ENCODE assay signal across 21 cellular contexts in the genomic region with DNA sequence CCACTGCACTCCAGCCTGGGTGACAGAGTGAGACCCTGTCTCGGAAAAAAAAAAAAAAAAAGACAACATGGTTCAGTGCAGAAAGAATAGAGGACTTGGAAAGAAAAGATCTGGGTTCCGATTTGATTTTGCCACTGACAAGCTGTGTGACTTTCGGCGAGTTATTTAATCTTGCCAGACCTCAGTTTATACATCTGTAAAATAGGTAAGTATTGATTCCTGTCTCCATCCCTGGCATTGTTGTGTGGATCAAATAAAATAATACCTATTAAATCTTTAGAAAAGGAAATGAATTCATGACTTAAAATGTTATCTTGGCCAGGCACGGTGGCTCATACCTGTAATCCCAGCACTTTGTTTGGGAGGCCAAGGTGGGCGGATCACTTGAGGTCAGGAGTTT. TPM values are rescaled to one million over a fixed set of nuclear protein-coding genes. Genes with fewer than 3 reads are reported as not detected.
DNase-seq lines count a peak whose midpoint lies in the region; ATAC-seq, FAIRE-seq and TF ChIP-seq lines count a peak whose summit lies in the region.
"Had no signal": no experiment of that assay in that cellular context is flagged by ENCODE, and none has a peak within 500 bp of the region (broad histone marks: within the 10 kb centered on the region; RNA-seq: fewer than 3 reads in every experiment).

No MANE protein-coding gene starts in this region.

- TF ChIP-seq POLR2A in K562 (conservative IDR thresholded peaks at IDR 0.05): no peak

- TF ChIP-seq EP300 in K562 (IDR thresholded peaks at IDR 0.05; ENCODE audit: low read length): no peak

- peak overlapping the region in 7 of 8 donors; percentile 77 to 97 (median 93) for H3K27ac Mint-ChIP-seq in CD8-positive, alpha-beta memory T cell
- H3K27ac Mint-ChIP-seq in immature natural killer cell: peak overlapping the region; percentile 78 to 95 (median 93)

- H3K4me3 Mint-ChIP-seq in CD8-positive, alpha-beta memory T cell: peak overlapping the region in 1 of 7 donors; percentile 40
- peak overlapping the region in 3 of 5 donors; percentile 18 to 79 (median 38) for H3K4me3 Mint-ChIP-seq in immature natural killer cell

- no peaks in the 10 kb centered on the region for H3K27me3 ChIP-seq in CD8-positive, alpha-beta memory T cell (ENCODE audit: insufficient read depth, low read length, poor library complexity, severe bottlenecking)
- H3K27me3 ChIP-seq in K562 (ENCODE audit: control insufficient read depth in 2 of 2, insufficient read depth in 2 of 2, low read length in 2 of 2): no peaks in the 10 kb centered on the region
- no peaks in the 10 kb centered on the region for H3K27me3 ChIP-seq in right atrium auricular region
- H3K27me3 ChIP-seq: BLaER1, SJSA1 had no signal

- POLR2A ChIA-PET in CD8-positive, alpha-beta memory T cell (lab: Charles Lee): no interaction called here
- POLR2A ChIA-PET in K562 (lab: Yijun Ruan, JAX): no interaction called here

- no peaks in the 10 kb centered on the region for H3K9me3 Mint-ChIP-seq in CD8-positive, alpha-beta memory T cell
- H3K9me3 Mint-ChIP-seq in immature natural killer cell: no peaks in the 10 kb centered on the region
- H3K9me3 Mint-ChIP-seq: CD4-positive, CD25-positive, alpha-beta regulatory T cell had no signal

- CTCF ChIA-PET in CD8-positive, alpha-beta memory T cell (lab: Charles Lee): no interaction called here
- CTCF ChIA-PET in K562 (lab: Yijun Ruan, JAX; ENCODE audit: low intra/inter-chr PET ratio): no interaction called here

- TF ChIP-seq RAD21 in K562 (CRISPR knock-in tag; conservative IDR thresholded peaks at IDR 0.05 in 1 of 2, IDR thresholded peaks at IDR 0.05 in 1 of 2): no peak

- H3K9ac ChIP-seq in K562 (ENCODE audit: insufficient read depth in 1 of 2, low read depth in 2 of 2, low read length in 2 of 2): no peak overlapping the region
- H3K9ac ChIP-seq: BLaER1 had no signal

- peaks cover 10% of the 10 kb centered on the region; the same call in 1 of the 2 replicates for H4K20me1 ChIP-seq in K562 (replicated peaks; ENCODE audit: control insufficient read depth, insufficient read depth, low read length)

- H3K9me3 ChIP-seq in CD8-positive, alpha-beta memory T cell (ENCODE audit: low read length): no peaks in the 10 kb centered on the region
- H3K9me3 ChIP-seq in K562 (replicated peaks; ENCODE audit: control insufficient read depth, insufficient read depth, low read depth, low read length): no peaks in the 10 kb centered on the region
- no peaks in the 10 kb centered on the region for H3K9me3 ChIP-seq in right atrium auricular region
- H3K9me3 ChIP-seq: BLaER1, HAP-1, SJSA1 had no signal

- no peak for FAIRE-seq in K562 (lab: Jason Lieb, UNC)
- FAIRE-seq: G401.6 had no signal

- peaks cover 12 to 48% (median 21%) of the 10 kb centered on the region in 3 donors for H3K36me3 Mint-ChIP-seq in CD8-positive, alpha-beta memory T cell
- H3K36me3 Mint-ChIP-seq in immature natural killer cell: peaks cover 16 to 32% (median 27%) of the 10 kb centered on the region in 3 donors

- peaks cover 0 to 3% of the 10 kb centered on the region in 2 donors for H3K27me3 Mint-ChIP-seq in CD8-positive, alpha-beta memory T cell
- H3K27me3 Mint-ChIP-seq in immature natural killer cell (ENCODE audit: low read depth in 3 of 3): peaks cover 0 to 12% (median 4%) of the 10 kb centered on the region in 3 donors
- H3K27me3 Mint-ChIP-seq: CD4-positive, CD25-positive, alpha-beta regulatory T cell had no signal

- no peaks in the 10 kb centered on the region for H3K9me1 ChIP-seq in K562 (ENCODE audit: control insufficient read depth, insufficient read depth, low read length)

- in situ Hi-C loops in K562 (cut with MboI): no loop called here

- peaks cover 52 to 69% (median 67%) of the 10 kb centered on the region in 3 donors for H3K4me1 Mint-ChIP-seq in CD8-positive, alpha-beta memory T cell
- H3K4me1 Mint-ChIP-seq in immature natural killer cell: peaks cover 66 to 75% of the 10 kb centered on the region in 2 donors

- H2AFZ ChIP-seq in K562 (ENCODE audit: low read depth, low read length): no peak overlapping the region

- H3K4me3 ChIP-seq in CD8-positive, alpha-beta memory T cell (ENCODE audit: low read length): no peak overlapping the region
- H3K4me3 ChIP-seq in K562 (no peak overlapping the region), right atrium auricular region (no peak overlapping the region)
- H3K4me3 ChIP-seq: BLaER1, HAP-1, SJSA1 had no signal

- TF ChIP-seq CTCF in K562 (IDR thresholded peaks at IDR 0.05 in 2 of 3, conservative IDR thresholded peaks at IDR 0.05 in 1 of 3; ENCODE audit: insufficient read depth in 2 of 3, low read depth in 1 of 3, low read length in 3 of 3) (no peak), right atrium auricular region (IDR thresholded peaks at IDR 0.05) (no peak)

- intact Hi-C loops in K562 (cut with micrococcal nuclease): no loop called here

- 97% methylated on average over 5 of the region's 6 CpGs for WGBS in K562 (ENCODE audit: insufficient coverage, low coverage, missing lambda C conversion rate)

- ATAC-seq in K562: no peak

- H3K36me3 ChIP-seq in CD8-positive, alpha-beta memory T cell (ENCODE audit: insufficient read depth, low read length): no peaks in the 10 kb centered on the region
- H3K36me3 ChIP-seq in K562 (ENCODE audit: control insufficient read depth, insufficient read depth, low read length) (peaks cover 67% of the 10 kb centered on the region), right atrium auricular region (peaks cover 16% of the 10 kb centered on the region)

- peak; percentile 25 for DNase-seq in activated CD8-positive, alpha-beta memory T cell treated with anti-CD3 and anti-CD28 coated beads, Interleukin-2, amount 50 U/mL, for 48 hours
- DNase-seq in activated CD8-positive, alpha-beta memory T cell treated with anti-CD3 and anti-CD28 coated beads, Interleukin-2, amount 50 U/mL, for 4 hours: no peak
- no peak for DNase-seq in CD8-positive, alpha-beta memory T cell
- DNase-seq in K562 (ENCODE audit: extremely low read depth in 1 of 4, low spot score in 3 of 4): no peak
- DNase-seq in immature natural killer cell: no peak
- no peak for DNase-seq in substantia nigra (lab: John Stamatoyannopoulos, UW)
- DNase-seq in central memory CD4-positive, alpha-beta T cell: no peak
- DNase-seq in right atrium auricular region (ENCODE audit: low spot score): no peak
- DNase-seq: CD4-positive, CD25-positive, alpha-beta regulatory T cell; GOT3; Karpas-422; NCI-H1092 treated with DMSO at 0.1 percent for 48 hours; NCI-H1436 treated with DMSO at 0.1 percent for 48 hours; NCI-H187 treated with DMSO at 0.1 percent for 48 hours; NCI-H524 treated with DMSO at 0.1 percent for 48 hours; NCI-H774; Right ventricle myocardium superior had no signal

- peaks cover 61% of the 10 kb centered on the region for H3K79me2 ChIP-seq in K562 (ENCODE audit: control insufficient read depth, insufficient read depth, low read length)

- no TSS peak for BruUV-seq in K562 (replicated peaks; lab: Mats Ljungman, UMichigan)

- H3K4me2 ChIP-seq in K562 (ENCODE audit: insufficient read depth, low read length): no peak overlapping the region
- H3K4me2 ChIP-seq: BLaER1 had no signal

- peaks cover 39% of the 10 kb centered on the region for H3K4me1 ChIP-seq in CD8-positive, alpha-beta memory T cell (ENCODE audit: insufficient read depth, low read length)
- H3K4me1 ChIP-seq in K562 (replicated peaks in 1 of 2; ENCODE audit: control insufficient read depth in 2 of 2, insufficient read depth in 2 of 2, low read length in 2 of 2) (peaks cover 4 to 15% of the 10 kb centered on the region in 2 experiments; a peak in 2 of 5 replicates), right atrium auricular region (peaks cover 0 to 29% of the 10 kb centered on the region in 2 donors)

- H3K27ac ChIP-seq in CD8-positive, alpha-beta memory T cell (ENCODE audit: low read depth, low read length): no peak overlapping the region
- H3K27ac ChIP-seq in K562 (ENCODE audit: extremely low read depth, low read depth, low read length) (no peak overlapping the region), substantia nigra (ENCODE audit: low read depth, low read length, poor library complexity, severe bottlenecking) (no peak overlapping the region), right atrium auricular region (no peak overlapping the region)
- H3K27ac ChIP-seq: BLaER1, SJSA1 had no signal

TF ChIP-seq in K562, 482 proteins besides CTCF, POLR2A, EP300 and RAD21 (continues in another document):
- TF ChIP-seq ZNF76 (CRISPR knock-in tag; IDR thresholded peaks at IDR 0.05; ENCODE audit: borderline replicate concordance): no peak

RNA-seq across cellular contexts. Expression of a gene that starts 7.0 kb away (rescaled TPM):
- 10 to 100 TPM; 45.6 to 51.7 TPM for total RNA-seq in CD8-positive, alpha-beta memory T cell
- 38.0 TPM for polyA plus RNA-seq in CD8-positive, alpha-beta memory T cell
- 71.0 and 115 TPM in 2 replicates for total RNA-seq in K562 (2011; cell fraction: chromatin; rRNA removed; ENCODE audit: low replicate concordance)
- 13.7 and 67.9 TPM in 2 replicates for total RNA-seq in K562 (2011; cell fraction: nucleolus; rRNA removed)
- total RNA-seq in K562 (2011; cell fraction: nucleoplasm; rRNA removed): 29.8 and 33.7 TPM in 2 replicates
- 20.5 and 22.9 TPM in 2 replicates for total RNA-seq in K562 (2014; rRNA removed)
- 53.0 and 56.7 TPM in 2 replicates for total RNA-seq in K562 (2014; rRNA removed; fragmentation: Illumina TruSeq; extraction: Trizol)
- 44.4 and 52.5 TPM in 2 replicates for total RNA-seq in K562 (2015; rRNA removed; fragmentation: Illumina TruSeq; extraction: Trizol)
- total RNA-seq in K562 (2021): 40.2 and 41.6 TPM in 2 replicates
- polyA plus RNA-seq in K562 (2011; rRNA removed): 14.3 and 17.5 TPM in 2 replicates
- polyA plus RNA-seq in K562 (2011; cell fraction: cytosol; rRNA removed): 3.4 and 5.9 TPM in 2 replicates
- polyA plus RNA-seq in K562 (2011; cell fraction: nucleus; rRNA removed): 10.8 and 14.6 TPM in 2 replicates
- 17.4 and 18.9 TPM in 2 replicates for polyA plus RNA-seq in K562 (2012)
- 27.5 and 33.2 TPM in 2 replicates for polyA plus RNA-seq in K562 (2014; fragmentation: Illumina TruSeq; extraction: Trizol)
- polyA plus RNA-seq in K562 (2014; fragmentation: Nextera tagmentation; extraction: Ambion mirVana): 10 to 100 TPM in 1 of 2 experiments, 1 to 10 TPM in 1; 7.5 to 13.1 TPM
- 15.3 and 19.0 TPM in 2 replicates for polyA plus RNA-seq in K562 (2014; rRNA removed)
- polyA minus RNA-seq in K562 (2011; rRNA and poly(A)+ RNA removed): 54.4 and 70.3 TPM in 2 replicates
- 16.2 and 19.9 TPM in 2 replicates for polyA minus RNA-seq in K562 (2011; cell fraction: cytosol; rRNA and poly(A)+ RNA removed)
- 19.8 and 35.3 TPM in 2 replicates for polyA minus RNA-seq in K562 (2011; cell fraction: nucleus; rRNA and poly(A)+ RNA removed)
- polyA plus RNA-seq in immature natural killer cell: 10 to 100 TPM; 27.3 to 72.5 (median 35.7) TPM
- 10 to 100 TPM; 35.6 to 40.2 TPM for total RNA-seq in right atrium auricular region
